ENCODE assay signal across 7 cellular contexts in the genomic region with DNA sequence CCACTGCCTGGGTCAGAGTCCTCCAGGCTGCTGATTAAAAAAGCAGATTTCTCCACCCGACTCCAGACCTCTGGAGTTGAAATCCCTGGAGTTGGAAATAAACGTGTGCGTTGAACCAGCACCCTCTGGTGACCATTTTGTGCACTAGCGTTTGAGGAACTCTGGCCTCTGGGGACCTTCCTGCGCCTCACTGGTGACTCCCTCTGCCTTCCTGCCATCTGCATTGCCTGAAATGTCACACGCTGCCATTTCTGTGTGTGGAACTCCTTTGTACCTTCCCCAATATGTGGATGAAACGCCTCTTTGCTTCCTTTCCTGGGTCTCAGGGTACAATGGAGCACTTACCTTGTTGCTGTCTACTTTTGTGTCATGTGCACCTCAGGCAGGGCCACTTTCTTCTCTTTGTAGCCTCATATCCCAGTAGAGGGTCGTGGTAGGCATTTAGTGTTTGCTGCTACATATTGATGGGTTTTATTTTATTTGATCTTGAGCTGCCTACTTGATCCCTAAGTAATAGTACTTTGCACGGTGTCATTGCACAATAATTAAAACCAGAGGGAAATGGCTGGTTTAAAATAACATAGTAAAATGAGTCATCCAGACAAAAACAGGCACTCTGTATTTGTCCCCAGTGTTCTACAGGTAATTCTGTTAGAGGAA. TPM values are rescaled to one million over a fixed set of nuclear protein-coding genes. Genes with fewer than 3 reads are reported as not detected.
DNase-seq lines count a peak whose midpoint lies in the region; ATAC-seq and TF ChIP-seq lines count a peak whose summit lies in the region.

No MANE protein-coding gene starts in this region.

- H3K4me3 Mint-ChIP-seq in activated naive CD8-positive, alpha-beta T cell treated with anti-CD3 and anti-CD28 coated beads for 36 hours = no peak overlapping the region

- peak; percentile 93 for ATAC-seq in HG02571 (IDR thresholded peaks at IDR 0.05; ENCODE audit: unreplicated experiment)
- ATAC-seq in Right ventricle myocardium inferior = peak; percentile 92

- no peaks in the 10 kb centered on the region for H3K36me3 Mint-ChIP-seq in activated naive CD8-positive, alpha-beta T cell treated with anti-CD3 and anti-CD28 coated beads for 36 hours

- no peak overlapping the region for H3K4me2 ChIP-seq in trophoblast cell (ENCODE audit: low read length)

- H2BK12ac ChIP-seq in trophoblast cell (ENCODE audit: low read length) = peak overlapping the region; percentile 4

- peaks cover 0 to 5% of the 10 kb centered on the region in 2 experiments for H3K36me3 ChIP-seq in trophoblast cell (ENCODE audit: control insufficient read depth in 1 of 2, insufficient read depth in 2 of 2, low read length in 2 of 2)

- no peaks in the 10 kb centered on the region for H3K9me3 Mint-ChIP-seq in activated naive CD8-positive, alpha-beta T cell treated with anti-CD3 and anti-CD28 coated beads for 36 hours

- H3K23ac ChIP-seq in trophoblast cell (ENCODE audit: low read length) = no peak overlapping the region

- H3K27me3 Mint-ChIP-seq in activated naive CD8-positive, alpha-beta T cell treated with anti-CD3 and anti-CD28 coated beads for 36 hours = no peaks in the 10 kb centered on the region

- no peaks in the 10 kb centered on the region for H3K79me1 ChIP-seq in trophoblast cell (ENCODE audit: low read length)

- H3K4ac ChIP-seq in trophoblast cell (ENCODE audit: low read depth, low read length) = no peak overlapping the region

- H3K4me1 Mint-ChIP-seq in activated naive CD8-positive, alpha-beta T cell treated with anti-CD3 and anti-CD28 coated beads for 36 hours = no peaks in the 10 kb centered on the region

- H2AFZ ChIP-seq in trophoblast cell (ENCODE audit: insufficient read depth, low read length, poor library complexity) = no peak overlapping the region

- no peak overlapping the region for H4K12ac ChIP-seq in trophoblast cell (ENCODE audit: low read depth, low read length)

- H4K91ac ChIP-seq in trophoblast cell (ENCODE audit: low read depth, low read length) = no peak overlapping the region

- no peak overlapping the region for H3K27ac Mint-ChIP-seq in activated naive CD8-positive, alpha-beta T cell treated with anti-CD3 and anti-CD28 coated beads for 36 hours

- no peaks in the 10 kb centered on the region for H3K79me2 ChIP-seq in trophoblast cell (ENCODE audit: control insufficient read depth, insufficient read depth, low read length, poor library complexity)

- TF ChIP-seq CTCF in GM12875 (IDR thresholded peaks at IDR 0.05; ENCODE audit: borderline replicate concordance, insufficient read depth, low read depth, low read length) = peak; percentile 84

- DNase-seq in NAMALWA (ENCODE audit: low spot score) (peak; percentile 84), SHP77 treated with DMSO at 0.1 percent for 48 hours (lab: John Stamatoyannopoulos, UW) (peak; percentile 21), Right ventricle myocardium inferior (ENCODE audit: missing footprints) (peak; percentile 72), trophoblast cell (peak; percentile 69 to 91)
- DNase-seq in activated naive CD8-positive, alpha-beta T cell treated with anti-CD3 and anti-CD28 coated beads for 36 hours = peak; percentile 44

- H3K27me3 ChIP-seq in trophoblast cell (ENCODE audit: insufficient read depth, low read length) = no peaks in the 10 kb centered on the region

- H3K14ac ChIP-seq in trophoblast cell (ENCODE audit: low read length) = no peak overlapping the region

- intact Hi-C loops in Right ventricle myocardium inferior (cut with DNase I) = loop anchor here (1.0 to 10.0 kb wide), 4 partner anchors 219 to 621 kb away; no protein-coding TSS in a partner anchor

- H2BK5ac ChIP-seq in trophoblast cell (ENCODE audit: low read depth, low read length, poor library complexity) = peak overlapping the region; percentile 22

- H2AK5ac ChIP-seq in trophoblast cell (ENCODE audit: low read length) = no peak overlapping the region

- H3K9ac ChIP-seq in trophoblast cell (ENCODE audit: low read length) = no peak overlapping the region

- H4K8ac ChIP-seq in trophoblast cell (ENCODE audit: low read depth, low read length) = no peak overlapping the region

- peak overlapping the region; percentile 28 for H3K27ac ChIP-seq in trophoblast cell (ENCODE audit: low read depth, low read length)

- peaks cover 4 to 5% of the 10 kb centered on the region in 2 experiments for H3K4me1 ChIP-seq in trophoblast cell (ENCODE audit: control insufficient read depth in 1 of 2, insufficient read depth in 2 of 2, low read length in 2 of 2)

- WGBS in trophoblast cell (ENCODE audit: extremely low coverage, insufficient coverage, insufficient read length) = no CpG with 5 or more reads among the region's 9 CpGs

- no peak overlapping the region for H2BK120ac ChIP-seq in trophoblast cell (ENCODE audit: insufficient read depth, low read length, poor library complexity)

- no peak overlapping the region for H3K4me3 ChIP-seq in GM12875 (ENCODE audit: low read depth, low read length)
- no peak overlapping the region for H3K4me3 ChIP-seq in trophoblast cell (ENCODE audit: low read depth, low read length)

- no peaks in the 10 kb centered on the region for H3K9me3 ChIP-seq in trophoblast cell (ENCODE audit: insufficient read depth, low read depth, low read length)

- H3K18ac ChIP-seq in trophoblast cell (ENCODE audit: low read length) = peak overlapping the region; percentile 54

RNA-seq across cellular contexts. Expression of a gene that starts 56.8 kb away (rescaled TPM):
- 100 to 1,000 TPM; 131 to 134 TPM for total RNA-seq in activated naive CD8-positive, alpha-beta T cell treated with anti-CD3 and anti-CD28 coated beads for 36 hours
- total RNA-seq in Right ventricle myocardium inferior = 0.24 TPM
- polyA plus RNA-seq in trophoblast cell (2013) = 0.04 TPM in 1 of 2 replicates, not detected in the other

Comparison
In these comparisons a context has a peak if more than half of its experiments do, and no peak if none do; other contexts are left out.
1. DNase-seq: peak in every context shown above with its lines; median percentile 84 in NAMALWA; 80 in trophoblast cell; 72 in Right ventricle myocardium inferior; 44 in activated naive CD8-positive, alpha-beta T cell treated with anti-CD3 and anti-CD28 coated beads for 36 hours; 21 in SHP77 treated with DMSO at 0.1 percent for 48 hours.
2. RNA of a gene that starts 56.8 kb away (total RNA-seq): 131 to 134 TPM in activated naive CD8-positive, alpha-beta T cell treated with anti-CD3 and anti-CD28 coated beads for 36 hours; 0.24 TPM in Right ventricle myocardium inferior (single experiment); every median in the first group is over 100 times any median in the second.